In genomic region chr1:10635385-10635896, GRCh38 we compare ENCODE assay signal across 1 cellular context.
TF ChIP-seq lines count a peak whose summit lies in the region.

No MANE protein-coding gene starts in this region.

TF ChIP-seq in SK-N-SH, 30 proteins besides CTCF, POLR2A, EP300 and RAD21 (continued from another document):
- TF ChIP-seq RXRA (IDR thresholded peaks at IDR 0.05; ENCODE audit: borderline replicate concordance, low read depth) (no peak), TCF12 (IDR thresholded peaks at IDR 0.05) (no peak), GABPA (IDR thresholded peaks at IDR 0.05; ENCODE audit: low read depth) (no peak), MEF2A (IDR thresholded peaks at IDR 0.05; ENCODE audit: borderline replicate concordance, low read depth) (no peak), NRF1 (IDR thresholded peaks at IDR 0.05; ENCODE audit: low read depth, low read length) (no peak), SIN3A (IDR thresholded peaks at IDR 0.05; ENCODE audit: borderline replicate concordance, low read depth, low read length) (no peak), RCOR1 (IDR thresholded peaks at IDR 0.05; ENCODE audit: low read length) (no peak), EZH2phosphoT487 (IDR thresholded peaks at IDR 0.05; ENCODE audit: borderline replicate concordance, low read depth) (no peak), TAF1 (IDR thresholded peaks at IDR 0.05; ENCODE audit: borderline replicate concordance, low read depth, low read length) (no peak), USF2 (IDR thresholded peaks at IDR 0.05; ENCODE audit: borderline replicate concordance, low read depth, low read length) (no peak), CHD2 (IDR thresholded peaks at IDR 0.05; ENCODE audit: low read length, partially characterized antibody) (no peak), GATA2 (CRISPR knock-in tag; IDR thresholded peaks at IDR 0.05) (no peak), NFIC (IDR thresholded peaks at IDR 0.05; ENCODE audit: borderline replicate concordance) (no peak), ZBTB33 (IDR thresholded peaks at IDR 0.05; ENCODE audit: borderline replicate concordance, low read depth) (no peak)
